Comparison of ENCODE assay signal across 9 cellular contexts in genomic region chr4:139977838-139978604, GRCh38.
DNase-seq lines count a peak whose midpoint lies in the region; ATAC-seq, FAIRE-seq and TF ChIP-seq lines count a peak whose summit lies in the region.
"Had no signal": no experiment of that assay in that cellular context is flagged by ENCODE, and none has a peak within 500 bp of the region (broad histone marks: within the 10 kb centered on the region; RNA-seq: fewer than 3 reads in every experiment).

No MANE protein-coding gene starts in this region.

- SMC1A ChIA-PET in GM12878 (lab: Charles Lee; ENCODE audit: uncharacterized antibody, unreplicated experiment): interaction anchor here (0.7 to 2.0 kb wide), 6 partner anchors 8 to 32 kb away, joined by 3 to 8 read pairs (median 5); no protein-coding TSS in a partner anchor

- BruUV-seq in GM12878 (replicated peaks; lab: Mats Ljungman, UMichigan): no TSS peak

- no peak overlapping the region for H3K4me3 ChIP-seq in GM12878

- H4K20me1 ChIP-seq in GM12878 (ENCODE audit: control insufficient read depth, insufficient read depth): no peaks in the 10 kb centered on the region

- no peak overlapping the region for H3K4me3 Mint-ChIP-seq in stimulated activated effector memory CD8-positive, alpha-beta T cell treated with anti-CD3 and anti-CD28 coated beads, Interleukin-12 subunit alpha, Interleukin-12 subunit beta, amount 100 ng/mL, for 72 hours

- H3K36me3 Mint-ChIP-seq in stimulated activated effector memory CD8-positive, alpha-beta T cell treated with anti-CD3 and anti-CD28 coated beads, Interleukin-12 subunit alpha, Interleukin-12 subunit beta, amount 100 ng/mL, for 72 hours: no peaks in the 10 kb centered on the region

- POLR2A ChIA-PET in GM12878 (lab: Charles Lee): interaction anchor here (0.6 to 0.7 kb wide), 2 partner anchors 210 to 296 kb away, joined by 3 to 4 read pairs; no protein-coding TSS in a partner anchor

- no peak for TF ChIP-seq POLR2A in GM12892 (IDR thresholded peaks at IDR 0.05; ENCODE audit: low read depth, low read length)
- TF ChIP-seq POLR2A in GM12878 (IDR thresholded peaks at IDR 0.05; ENCODE audit: low read depth, low read length): no peak

- H3K9ac ChIP-seq in GM12878 (ENCODE audit: control insufficient read depth, insufficient read depth, low read length): no peak overlapping the region

- no peak for TF ChIP-seq RAD21 in GM12878 (IDR thresholded peaks at IDR 0.05; ENCODE audit: insufficient read depth, low read depth, low read length)

- H3K4me1 ChIP-seq in GM12878 (ENCODE audit: control insufficient read depth, insufficient read depth, low read length): peaks cover 46% of the 10 kb centered on the region

- DNase-seq in GM12892 (ENCODE audit: insufficient read length): no peak
- peak; percentile 28 for DNase-seq in GM20000 (ENCODE audit: low spot score)
- DNase-seq in GM12878 (ENCODE audit: low read depth, low spot score): no peak
- no peak for DNase-seq in kidney tubule cell (ENCODE audit: low spot score)
- DNase-seq in NCI-H226: no peak
- no peak for DNase-seq in NCI-H1694 treated with DMSO at 0.1 percent for 48 hours (lab: John Stamatoyannopoulos, UW)
- DNase-seq in stimulated activated effector memory CD8-positive, alpha-beta T cell treated with anti-CD3 and anti-CD28 coated beads, Interleukin-12 subunit alpha, Interleukin-12 subunit beta, amount 100 ng/mL, for 72 hours (ENCODE audit: low spot score in 2 of 2): no peak
- DNase-seq: NCI-H82 had no signal

- CTCF ChIA-PET in GM12878 (lab: Yijun Ruan, JAX): interaction anchor here (0.6 to 1.3 kb wide), 4 partner anchors 29 to 819 kb away, joined by 3 to 7 read pairs (median 5); no protein-coding TSS in a partner anchor

- WGBS in GM12878 (ENCODE audit: insufficient coverage, insufficient replicate concordance, low lambda C conversion rate, missing lambda C conversion rate): 11% methylated on average over 3 of the region's 3 CpGs

- RAD21 ChIA-PET in GM12878 (lab: Charles Lee; ENCODE audit: unreplicated experiment): interaction anchor here (1.0 kb wide), 1 partner anchor 120 kb away, joined by 3 read pairs; no protein-coding TSS in a partner anchor

- ATAC-seq in HG03342 (IDR thresholded peaks at IDR 0.05; ENCODE audit: unreplicated experiment) (peak; percentile 55), GM12878 (peak; percentile 75)
- no peak for ATAC-seq in stimulated activated effector memory CD8-positive, alpha-beta T cell treated with anti-CD3 and anti-CD28 coated beads, Interleukin-12 subunit alpha, Interleukin-12 subunit beta, amount 100 ng/mL, for 72 hours

- H3K9me3 ChIP-seq in GM12878 (replicated peaks; ENCODE audit: control insufficient read depth, insufficient read depth, low read length): no peaks in the 10 kb centered on the region

- no peak overlapping the region for H3K27ac Mint-ChIP-seq in stimulated activated effector memory CD8-positive, alpha-beta T cell treated with anti-CD3 and anti-CD28 coated beads, Interleukin-12 subunit alpha, Interleukin-12 subunit beta, amount 100 ng/mL, for 72 hours

- in situ Hi-C loops in GM12878 (cut with MboI): no loop called here

- peak overlapping the region; percentile 51; the same call in 1 of the 2 replicates for H3K4me2 ChIP-seq in GM12878 (ENCODE audit: control insufficient read depth, insufficient read depth)

- H3K27me3 ChIP-seq in GM12878 (replicated peaks in 1 of 2; ENCODE audit: control insufficient read depth in 2 of 2, insufficient read depth in 2 of 2, low read length in 1 of 2): no peaks in the 10 kb centered on the region

- H3K27ac ChIP-seq in GM12878 (ENCODE audit: control insufficient read depth, insufficient read depth): peak overlapping the region; percentile 40; the same call in 1 of the 2 replicates

- TF ChIP-seq EP300 in GM12878 (IDR thresholded peaks at IDR 0.05; ENCODE audit: borderline replicate concordance in 1 of 2, control insufficient read depth in 1 of 2, low read depth in 2 of 2, low read length in 2 of 2): no peak

- H3K36me3 ChIP-seq in GM12878 (ENCODE audit: control insufficient read depth in 2 of 2, insufficient read depth in 2 of 2, low read length in 1 of 2): no peaks in the 10 kb centered on the region

- no peaks in the 10 kb centered on the region for H3K9me3 Mint-ChIP-seq in stimulated activated effector memory CD8-positive, alpha-beta T cell treated with anti-CD3 and anti-CD28 coated beads, Interleukin-12 subunit alpha, Interleukin-12 subunit beta, amount 100 ng/mL, for 72 hours

- no peak for TF ChIP-seq CTCF in GM20000 (IDR thresholded peaks at IDR 0.05; ENCODE audit: extremely low read depth, missing control alignments)
- TF ChIP-seq CTCF in GM12878 (IDR thresholded peaks at IDR 0.05 in 2 of 3, conservative IDR thresholded peaks at IDR 0.05 in 1 of 3; ENCODE audit: control insufficient read depth in 2 of 3, extremely low read depth in 1 of 3, insufficient read depth in 1 of 3, low read depth in 3 of 3, low read length in 3 of 3): no peak

- intact Hi-C loops in GM12878 (cut with micrococcal nuclease; ENCODE audit: unreplicated experiment): loop anchor here (1.0 kb wide), 1 partner anchor 28 kb away; no protein-coding TSS in a partner anchor

- H3K4me1 Mint-ChIP-seq in stimulated activated effector memory CD8-positive, alpha-beta T cell treated with anti-CD3 and anti-CD28 coated beads, Interleukin-12 subunit alpha, Interleukin-12 subunit beta, amount 100 ng/mL, for 72 hours: no peaks in the 10 kb centered on the region

- peak; percentile 74 for FAIRE-seq in GM12892 (lab: Jason Lieb, UNC)
- no peak for FAIRE-seq in GM12878 (lab: Jason Lieb, UNC)

- no peaks in the 10 kb centered on the region for H3K79me2 ChIP-seq in GM12878 (ENCODE audit: control insufficient read depth, insufficient read depth, low read length)

- no peak overlapping the region for H2AFZ ChIP-seq in GM12878 (ENCODE audit: control insufficient read depth, low read depth, low read length)

TF ChIP-seq in GM12878, 131 proteins besides CTCF, POLR2A, EP300 and RAD21:
- TF ChIP-seq TCF3 (IDR thresholded peaks at IDR 0.05; ENCODE audit: borderline replicate concordance, insufficient read depth, low read depth, low read length) (0 out of 2 replicates have a peak, but pooled peaks have one; percentile 34), MLLT1 (IDR thresholded peaks at IDR 0.05) (0 out of 2 replicates have a peak, but pooled peaks have one; percentile 35), STAT1 (conservative IDR thresholded peaks at IDR 0.05) (no peak), ZNF217 (IDR thresholded peaks at IDR 0.05) (no peak), TCF12 (IDR thresholded peaks at IDR 0.05; ENCODE audit: low read depth, low read length) (0 out of 2 replicates have a peak, but pooled peaks have one; percentile 8), IKZF2 (IDR thresholded peaks at IDR 0.05) (no peak), PAX5 (IDR thresholded peaks at IDR 0.05; ENCODE audit: borderline replicate concordance, low read depth, low read length) (0 out of 2 replicates have a peak, but pooled peaks have one; percentile 22), USF1 (IDR thresholded peaks at IDR 0.05; ENCODE audit: borderline replicate concordance, extremely low read length, insufficient read depth, low read depth, low read length) (no peak), IRF4 (IDR thresholded peaks at IDR 0.05; ENCODE audit: low read depth, low read length) (0 out of 2 replicates have a peak, but pooled peaks have one; percentile 12), RUNX3 (IDR thresholded peaks at IDR 0.05; ENCODE audit: low read length) (peak; percentile 60), YBX1 (IDR thresholded peaks at IDR 0.05) (no peak), RB1 (IDR thresholded peaks at IDR 0.05; ENCODE audit: borderline replicate concordance) (no peak), SPI1 (IDR thresholded peaks at IDR 0.05; ENCODE audit: borderline replicate concordance, insufficient read depth, low read depth, low read length) (peak; percentile 80; the same call in 1 of the 2 replicates), CHD4 (IDR thresholded peaks at IDR 0.05) (peak; percentile 45; the same call in 1 of the 2 replicates)
